8 cellular contexts compared by ENCODE assay signal in the genomic region with DNA sequence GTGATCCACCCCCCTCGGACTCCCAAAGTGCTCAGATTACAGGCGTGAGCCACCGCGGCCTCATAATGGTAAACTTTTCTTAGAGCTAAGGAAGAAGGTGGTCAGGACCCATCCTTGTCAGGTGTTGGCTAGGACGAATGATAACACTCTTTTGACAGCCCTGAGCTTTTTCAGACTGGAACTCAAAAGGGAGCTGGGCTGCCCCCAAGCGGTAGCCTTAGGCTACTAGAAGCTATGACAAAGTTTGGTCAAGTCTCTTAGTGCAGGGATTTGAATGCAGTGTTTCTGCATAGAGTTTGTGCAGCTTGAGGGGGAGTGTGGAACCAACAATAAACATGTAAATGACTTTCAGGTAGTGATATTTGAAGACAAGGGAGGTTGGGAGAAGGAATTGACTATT. TPM values are rescaled to one million over a fixed set of nuclear protein-coding genes. Genes with fewer than 3 reads are reported as not detected.
DNase-seq lines count a peak whose midpoint lies in the region; ATAC-seq, FAIRE-seq and TF ChIP-seq lines count a peak whose summit lies in the region.

No MANE protein-coding gene starts in this region.

- no peak overlapping the region for H3K9ac ChIP-seq in GM12878 (ENCODE audit: control insufficient read depth, insufficient read depth, low read length)
- no peak overlapping the region for H3K9ac ChIP-seq in liver (ENCODE audit: low read depth in 1 of 2, low read length in 2 of 2)

- H3K4me3 ChIP-seq in GM12878 (no peak overlapping the region), liver (ENCODE audit: low read depth in 1 of 3, low read length in 3 of 3) (no peak overlapping the region)

- CTCF ChIA-PET in GM12878 (lab: Yijun Ruan, JAX) = interaction anchor here (0.8 to 7.0 kb wide), 23 partner anchors 9 to 1611 kb away, joined by 3 to 89 read pairs (median 5); partner anchors contain the start of genes HSD17B10, RIBC1 and SMC1A

- in situ Hi-C loops in SK-MEL-5 (cut with HindIII; ENCODE audit: low pct_unique_long_range_greater_than_20kb, low sequenced_read_pairs) (no loop called here), GM12878 (cut with MboI) (no loop called here)

- H3K36me3 ChIP-seq in GM12878 (ENCODE audit: control insufficient read depth in 2 of 2, insufficient read depth in 2 of 2, low read length in 1 of 2) = no peaks in the 10 kb centered on the region
- no peaks in the 10 kb centered on the region for H3K36me3 ChIP-seq in liver (ENCODE audit: control insufficient read depth in 4 of 4, insufficient read depth in 3 of 4, low read depth in 1 of 4, low read length in 3 of 4)

- intact Hi-C loops in GM12878 (cut with micrococcal nuclease; ENCODE audit: unreplicated experiment) = no loop called here

- H3K27ac ChIP-seq in GM12878 (ENCODE audit: control insufficient read depth, insufficient read depth) = no peak overlapping the region
- H3K27ac ChIP-seq in liver (ENCODE audit: low read depth in 1 of 2, low read length in 2 of 2) = no peak overlapping the region

- H3K4me1 ChIP-seq in GM12878 (ENCODE audit: control insufficient read depth, insufficient read depth, low read length) (peaks cover 4% of the 10 kb centered on the region; the same call in 1 of the 2 replicates), liver (ENCODE audit: control insufficient read depth in 4 of 4, insufficient read depth in 4 of 4, low read length in 3 of 4) (peaks cover 2 to 13% (median 8%) of the 10 kb centered on the region in 4 donors)

- H3K27me3 ChIP-seq in GM12878 (replicated peaks in 1 of 2; ENCODE audit: control insufficient read depth in 2 of 2, insufficient read depth in 2 of 2, low read length in 1 of 2) (no peaks in the 10 kb centered on the region), liver (ENCODE audit: control insufficient read depth in 4 of 4, insufficient read depth in 4 of 4, low read length in 3 of 4) (peaks cover 0 to 3% (median 0%) of the 10 kb centered on the region in 4 donors)

- SMC1A ChIA-PET in GM12878 (lab: Charles Lee; ENCODE audit: uncharacterized antibody, unreplicated experiment) = interaction anchor here (0.7 to 1.9 kb wide), 10 partner anchors 10 to 162 kb away, joined by 3 to 14 read pairs (median 4); partner anchors contain the start of genes RIBC1 and SMC1A

- TF ChIP-seq CTCF in GM12878 (IDR thresholded peaks at IDR 0.05 in 2 of 3, conservative IDR thresholded peaks at IDR 0.05 in 1 of 3; ENCODE audit: control insufficient read depth in 2 of 3, extremely low read depth in 1 of 3, insufficient read depth in 1 of 3, low read depth in 3 of 3, low read length in 3 of 3) = peak; percentile 67 to 77 (median 72)
- peak; percentile 54 for TF ChIP-seq CTCF in liver (IDR thresholded peaks at IDR 0.05; ENCODE audit: low read depth, low read length, missing input control)

- peak; percentile 63 for TF ChIP-seq RAD21 in GM12878 (IDR thresholded peaks at IDR 0.05; ENCODE audit: insufficient read depth, low read depth, low read length)
- TF ChIP-seq RAD21 in liver (IDR thresholded peaks at IDR 0.05) = peak; percentile 68 to 77

- no peaks in the 10 kb centered on the region for H3K9me3 ChIP-seq in GM12878 (replicated peaks; ENCODE audit: control insufficient read depth, insufficient read depth, low read length)
- H3K9me3 ChIP-seq in liver (ENCODE audit: control insufficient read depth in 4 of 4, low read length in 3 of 4) = no peaks in the 10 kb centered on the region

- WGBS in GM12878 (ENCODE audit: insufficient coverage, insufficient replicate concordance, low lambda C conversion rate, missing lambda C conversion rate) = 33% methylated on average over 6 of the region's 6 CpGs
- 21% methylated on average over 6 of the region's 6 CpGs for WGBS in liver

- TF ChIP-seq POLR2A in GM12878 (IDR thresholded peaks at IDR 0.05; ENCODE audit: low read depth, low read length) = no peak

- no peak for TF ChIP-seq EP300 in GM12878 (IDR thresholded peaks at IDR 0.05; ENCODE audit: borderline replicate concordance in 1 of 2, control insufficient read depth in 1 of 2, low read depth in 2 of 2, low read length in 2 of 2)

- H3K4me2 ChIP-seq in GM12878 (ENCODE audit: control insufficient read depth, insufficient read depth) = no peak overlapping the region

- no peaks in the 10 kb centered on the region for H4K20me1 ChIP-seq in GM12878 (ENCODE audit: control insufficient read depth, insufficient read depth)

- peak; percentile 23 for FAIRE-seq in GM12878 (lab: Jason Lieb, UNC)

- peak; percentile 73 for ATAC-seq in GM12878
- ATAC-seq in HG03439 (IDR thresholded peaks at IDR 0.05; ENCODE audit: unreplicated experiment) = no peak
- ATAC-seq in GM19324 (IDR thresholded peaks at IDR 0.05; ENCODE audit: low FRiP score, unreplicated experiment) = no peak

- DNase-seq in DMS 273 (lab: John Stamatoyannopoulos, UW; ENCODE audit: unreplicated experiment) = peak; percentile 82
- peak; percentile 11 for DNase-seq in HK-2 (ENCODE audit: unreplicated experiment)
- peak; percentile 48 for DNase-seq in SK-MEL-5 (ENCODE audit: low read depth, low spot score)
- DNase-seq in GM12878 (ENCODE audit: low read depth, low spot score) = no peak
- DNase-seq in NCI-H2029 treated with DMSO at 0.1 percent for 48 hours (lab: John Stamatoyannopoulos, UW) = no peak

- POLR2A ChIA-PET in GM12878 (lab: Charles Lee) = interaction anchor here (1.1 kb wide), 1 partner anchor 22 kb away, joined by 4 read pairs; no protein-coding TSS in a partner anchor

- H3K79me2 ChIP-seq in GM12878 (ENCODE audit: control insufficient read depth, insufficient read depth, low read length) = no peaks in the 10 kb centered on the region

- BruUV-seq in GM12878 (replicated peaks; lab: Mats Ljungman, UMichigan) = no TSS peak

- H2AFZ ChIP-seq in GM12878 (ENCODE audit: control insufficient read depth, low read depth, low read length) = no peak overlapping the region

- RAD21 ChIA-PET in GM12878 (lab: Charles Lee; ENCODE audit: unreplicated experiment) = interaction anchor here (0.6 to 4.0 kb wide), 13 partner anchors 10 to 499 kb away, joined by 3 to 32 read pairs (median 4); partner anchors contain the start of genes KDM5C and RIBC1

RNA-seq across cellular contexts. Expression of gene HSD17B10, which starts 11.8 kb away (rescaled TPM):
- total RNA-seq in SK-MEL-5 (2014; rRNA removed; shearing (Covaris generic)) = 140 and 165 TPM in 2 replicates
- polyA plus RNA-seq in SK-MEL-5 (2015; cell fraction: cytosol; rRNA removed) = 117 and 144 TPM in 2 replicates
- 15.2 and 35.7 TPM in 2 replicates for polyA plus RNA-seq in SK-MEL-5 (2015; cell fraction: nucleus; rRNA removed)
- 7.5 and 8.4 TPM in 2 replicates for total RNA-seq in GM12878 (2013; cell fraction: nucleolus; rRNA removed)
- total RNA-seq in GM12878 (2014; rRNA removed) = 192 and 195 TPM in 2 replicates
- 133 and 144 TPM in 2 replicates for total RNA-seq in GM12878 (2014; rRNA removed; fragmentation: Illumina TruSeq; extraction: Trizol)
- 165 and 179 TPM in 2 replicates for total RNA-seq in GM12878 (2021)
- polyA plus RNA-seq in GM12878 (2011; ENCODE audit: low read depth) = 81.8 TPM
- polyA plus RNA-seq in GM12878 (2011; rRNA removed) = 136 and 243 TPM in 2 replicates
- polyA plus RNA-seq in GM12878 (2011; cell fraction: cytosol; rRNA removed) = 366 and 386 TPM in 2 replicates
- 151 and 174 TPM in 2 replicates for polyA plus RNA-seq in GM12878 (2011; cell fraction: nucleus; rRNA removed)
- 87.0 and 106 TPM in 2 replicates for polyA plus RNA-seq in GM12878 (2012)
- polyA plus RNA-seq in GM12878 (2014; fragmentation: Illumina TruSeq; extraction: Trizol) = 134 and 174 TPM in 2 replicates
- 100 to 1,000 TPM in 1 of 2 experiments, 10 to 100 TPM in 1; 43.7 to 114 TPM for polyA plus RNA-seq in GM12878 (2014; fragmentation: Nextera tagmentation; extraction: Ambion mirVana)
- polyA plus RNA-seq in GM12878 (2014; rRNA removed) = 200 and 205 TPM in 2 replicates
- 100 to 1,000 TPM; 281 to 313 TPM for polyA plus RNA-seq in GM12878 (2016; fragmentation: Nextera tagmentation; extraction: Ambion mirVana)
- 203 and 257 TPM in 2 replicates for polyA minus RNA-seq in GM12878 (2011; rRNA and poly(A)+ RNA removed)
- polyA minus RNA-seq in GM12878 (2011; cell fraction: cytosol; rRNA and poly(A)+ RNA removed) = 44.2 and 60.0 TPM in 2 replicates
- 14.9 and 26.0 TPM in 2 replicates for polyA minus RNA-seq in GM12878 (2011; cell fraction: nucleus; rRNA and poly(A)+ RNA removed)
- total RNA-seq in liver = 100 to 1,000 TPM in 1 of 2 donors, 10 to 100 TPM in 1; 32.4 to 175 TPM
- 100 to 1,000 TPM; 228 to 233 TPM for polyA plus RNA-seq in liver

RNA-seq across cellular contexts. Expression of gene RIBC1, which starts 23.3 kb away (rescaled TPM):
- total RNA-seq in SK-MEL-5 (2014; rRNA removed; shearing (Covaris generic)) = 0.43 and 0.98 TPM in 2 replicates
- 0.38 and 0.39 TPM in 2 replicates for polyA plus RNA-seq in SK-MEL-5 (2015; cell fraction: cytosol; rRNA removed)
- polyA plus RNA-seq in SK-MEL-5 (2015; cell fraction: nucleus; rRNA removed) = 0.69 and 2.1 TPM in 2 replicates
- 0.81 and 1.5 TPM in 2 replicates for total RNA-seq in GM12878 (2013; cell fraction: nucleolus; rRNA removed)
- total RNA-seq in GM12878 (2014; rRNA removed) = 0.33 and 0.56 TPM in 2 replicates
- total RNA-seq in GM12878 (2014; rRNA removed; fragmentation: Illumina TruSeq; extraction: Trizol) = 0.32 and 0.40 TPM in 2 replicates
- total RNA-seq in GM12878 (2021) = 0.43 and 0.49 TPM in 2 replicates
- 0.52 TPM for polyA plus RNA-seq in GM12878 (2011; ENCODE audit: low read depth)
- polyA plus RNA-seq in GM12878 (2011; rRNA removed) = 0.30 and 0.50 TPM in 2 replicates
- polyA plus RNA-seq in GM12878 (2011; cell fraction: cytosol; rRNA removed) = 0.46 and 0.47 TPM in 2 replicates
- polyA plus RNA-seq in GM12878 (2011; cell fraction: nucleus; rRNA removed) = 1.0 and 1.2 TPM in 2 replicates
- 0.65 and 0.79 TPM in 2 replicates for polyA plus RNA-seq in GM12878 (2012)
- polyA plus RNA-seq in GM12878 (2014; fragmentation: Illumina TruSeq; extraction: Trizol) = 0.21 and 0.73 TPM in 2 replicates
- polyA plus RNA-seq in GM12878 (2014; fragmentation: Nextera tagmentation; extraction: Ambion mirVana) = under 1 TPM; 0.22 to 0.61 TPM
- polyA plus RNA-seq in GM12878 (2014; rRNA removed) = 0.36 and 0.94 TPM in 2 replicates
- 1 to 10 TPM in 1 of 2 experiments, under 1 TPM in 1; 0.51 to 1.0 TPM for polyA plus RNA-seq in GM12878 (2016; fragmentation: Nextera tagmentation; extraction: Ambion mirVana)
- polyA minus RNA-seq in GM12878 (2011; rRNA and poly(A)+ RNA removed) = 0.26 and 0.37 TPM in 2 replicates
- not detected in 2 replicates for polyA minus RNA-seq in GM12878 (2011; cell fraction: cytosol; rRNA and poly(A)+ RNA removed)
- polyA minus RNA-seq in GM12878 (2011; cell fraction: nucleus; rRNA and poly(A)+ RNA removed) = 0.19 and 0.24 TPM in 2 replicates
- under 1 TPM; 0.14 to 0.25 TPM for total RNA-seq in liver
- polyA plus RNA-seq in liver = under 1 TPM; 0.08 to 0.42 TPM

RNA-seq across cellular contexts. Expression of gene SMC1A, which starts 23.5 kb away (rescaled TPM):
- 14.0 and 19.6 TPM in 2 replicates for total RNA-seq in SK-MEL-5 (2014; rRNA removed; shearing (Covaris generic))
- 29.5 and 44.9 TPM in 2 replicates for polyA plus RNA-seq in SK-MEL-5 (2015; cell fraction: cytosol; rRNA removed)
- polyA plus RNA-seq in SK-MEL-5 (2015; cell fraction: nucleus; rRNA removed) = 30.8 and 33.1 TPM in 2 replicates
- total RNA-seq in GM12878 (2013; cell fraction: nucleolus; rRNA removed) = 66.8 and 75.7 TPM in 2 replicates
- total RNA-seq in GM12878 (2014; rRNA removed) = 50.2 and 59.1 TPM in 2 replicates
- total RNA-seq in GM12878 (2014; rRNA removed; fragmentation: Illumina TruSeq; extraction: Trizol) = 63.1 and 69.4 TPM in 2 replicates
- 127 and 141 TPM in 2 replicates for total RNA-seq in GM12878 (2021)
- polyA plus RNA-seq in GM12878 (2011; ENCODE audit: low read depth) = 48.8 TPM
- 63.0 and 81.2 TPM in 2 replicates for polyA plus RNA-seq in GM12878 (2011; rRNA removed)
- polyA plus RNA-seq in GM12878 (2011; cell fraction: cytosol; rRNA removed) = 77.9 and 89.0 TPM in 2 replicates
- polyA plus RNA-seq in GM12878 (2011; cell fraction: nucleus; rRNA removed) = 81.0 and 119 TPM in 2 replicates
- polyA plus RNA-seq in GM12878 (2012) = 43.8 and 48.0 TPM in 2 replicates
- polyA plus RNA-seq in GM12878 (2014; fragmentation: Illumina TruSeq; extraction: Trizol) = 128 and 134 TPM in 2 replicates
- polyA plus RNA-seq in GM12878 (2014; fragmentation: Nextera tagmentation; extraction: Ambion mirVana) = 10 to 100 TPM; 25.6 to 29.6 TPM
- polyA plus RNA-seq in GM12878 (2014; rRNA removed) = 74.8 and 82.0 TPM in 2 replicates
- polyA plus RNA-seq in GM12878 (2016; fragmentation: Nextera tagmentation; extraction: Ambion mirVana) = 100 to 1,000 TPM; 157 to 158 TPM
- polyA minus RNA-seq in GM12878 (2011; rRNA and poly(A)+ RNA removed) = 111 and 138 TPM in 2 replicates
- polyA minus RNA-seq in GM12878 (2011; cell fraction: cytosol; rRNA and poly(A)+ RNA removed) = 65.5 and 88.6 TPM in 2 replicates
- 34.7 and 73.5 TPM in 2 replicates for polyA minus RNA-seq in GM12878 (2011; cell fraction: nucleus; rRNA and poly(A)+ RNA removed)
- 10 to 100 TPM; 20.8 to 25.6 TPM for total RNA-seq in liver
- polyA plus RNA-seq in liver = 10 to 100 TPM; 11.0 to 15.5 TPM

Comparison
In these comparisons a context has a peak if more than half of its experiments do, and no peak if none do; other contexts are left out.
1. DNase-seq: peak in DMS 273 (single experiment), HK-2 (single experiment) and SK-MEL-5 (single experiment); none in GM12878 (single experiment) and NCI-H2029 treated with DMSO at 0.1 percent for 48 hours (single experiment).